In the genomic region with DNA sequence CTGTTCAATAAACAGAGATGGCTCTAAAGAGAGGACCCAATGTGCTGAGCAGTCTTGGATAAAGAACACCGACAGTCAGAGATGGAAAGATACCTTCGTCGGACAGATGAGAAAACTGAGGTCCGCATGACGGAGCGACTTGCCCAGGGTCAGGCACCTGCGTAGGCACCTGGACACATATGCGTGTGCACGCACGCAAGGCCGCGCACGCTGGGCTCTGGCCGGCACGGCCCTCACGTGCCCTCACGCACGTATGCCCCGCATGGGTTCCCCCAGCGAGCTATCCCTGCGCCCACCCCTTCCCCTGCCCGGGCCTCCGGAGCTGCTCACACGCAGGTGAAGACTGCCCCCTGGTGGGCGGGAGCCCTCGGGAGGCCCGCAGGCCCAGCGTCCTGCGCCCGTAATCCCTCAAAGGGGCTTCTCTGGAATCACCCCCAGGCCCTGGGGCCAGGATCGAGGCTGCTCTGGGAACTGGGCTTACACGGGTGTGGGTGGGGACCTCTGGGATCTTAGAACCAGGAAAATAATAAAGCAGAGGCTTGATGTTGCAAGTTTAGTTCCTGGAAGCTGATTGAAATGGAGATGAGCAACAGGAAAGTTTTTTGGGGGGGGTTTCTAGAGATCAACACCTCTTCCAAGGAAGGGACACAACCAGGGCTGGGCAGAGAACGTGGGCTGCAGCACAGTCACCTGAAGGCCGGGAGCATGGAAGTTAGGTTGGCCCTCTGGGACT, we compare ENCODE assay signal across 8 cellular contexts.
DNase-seq lines count a peak whose midpoint lies in the region; ATAC-seq and TF ChIP-seq lines count a peak whose summit lies in the region.

No MANE protein-coding gene starts in this region.

- H3K79me2 ChIP-seq in ACC112 (ENCODE audit: control insufficient read depth, insufficient read depth, low read length, unreplicated experiment) = no peaks in the 10 kb centered on the region

- DNase-seq in GM19240 (ENCODE audit: insufficient read length, low spot score) (peak; percentile 66), OCI-M1 (lab: John Stamatoyannopoulos, UW) (peak; percentile 54), fibroblast of pulmonary artery (ENCODE audit: low read depth) (peak; percentile 60)
- DNase-seq in activated T-helper 2 cell treated with anti-CD3 and anti-CD28 coated beads, Interferon-gamma antibody, Interleukin-2, Interleukin-4, amounts not matched to agents 10 μg/mL and 5 μg/mL and 100 μg/mL, durations not matched to agents 14 hours and 24 hours and 36 hours (ENCODE audit: low spot score) = peak; percentile 44

- peak overlapping the region in 1 of 2 donors; percentile 14 for H3K9ac ChIP-seq in stomach smooth muscle (ENCODE audit: low read length in 2 of 2)

- no peak overlapping the region for H3K27ac ChIP-seq in ACC112 (ENCODE audit: low read depth, low read length)
- no peak overlapping the region for H3K27ac ChIP-seq in neutrophil
- H3K27ac ChIP-seq in stomach smooth muscle (ENCODE audit: low read length) = no peak overlapping the region

- H3K4me1 Mint-ChIP-seq in activated T-helper 2 cell treated with anti-CD3 and anti-CD28 coated beads, Interferon-gamma antibody, Interleukin-2, Interleukin-4, amounts not matched to agents 10 μg/mL and 5 μg/mL and 100 μg/mL, durations not matched to agents 14 hours and 24 hours and 36 hours (ENCODE audit: low read depth) = peaks cover 20% of the 10 kb centered on the region

- H3K36me3 ChIP-seq in ACC112 (ENCODE audit: insufficient read depth, low read length) (no peaks in the 10 kb centered on the region), neutrophil (no peaks in the 10 kb centered on the region), stomach smooth muscle (ENCODE audit: control insufficient read depth in 2 of 2, insufficient read depth in 2 of 2, low read length in 2 of 2) (peaks cover 0 to 3% of the 10 kb centered on the region in 2 donors)

- H3K27me3 ChIP-seq in ACC112 (ENCODE audit: insufficient read depth, low read length) (no peaks in the 10 kb centered on the region), neutrophil (peaks cover 56% of the 10 kb centered on the region), stomach smooth muscle (ENCODE audit: control insufficient read depth in 1 of 2, insufficient read depth in 2 of 2, low read length in 2 of 2) (no peaks in the 10 kb centered on the region)

- peaks cover 1% of the 10 kb centered on the region for H3K9me3 Mint-ChIP-seq in activated T-helper 2 cell treated with anti-CD3 and anti-CD28 coated beads, Interferon-gamma antibody, Interleukin-2, Interleukin-4, amounts not matched to agents 10 μg/mL and 5 μg/mL and 100 μg/mL, durations not matched to agents 14 hours and 24 hours and 36 hours

- H3K4me1 ChIP-seq in ACC112 (ENCODE audit: control insufficient read depth, insufficient read depth, low read length, unreplicated experiment) = no peaks in the 10 kb centered on the region
- H3K4me1 ChIP-seq in neutrophil (ENCODE audit: control insufficient read depth in 1 of 2, insufficient read depth in 1 of 2, low read depth in 1 of 2, low read length in 1 of 2) = no peaks in the 10 kb centered on the region
- peaks cover 37% of the 10 kb centered on the region for H3K4me1 ChIP-seq in stomach smooth muscle (ENCODE audit: control insufficient read depth, insufficient read depth, low read length)

- peak overlapping the region; percentile 15 for H2AFZ ChIP-seq in ACC112 (ENCODE audit: low read length, unreplicated experiment)

- intact Hi-C loops in activated T-helper 2 cell treated with anti-CD3 and anti-CD28 coated beads, Interferon-gamma antibody, Interleukin-2, Interleukin-4, amounts not matched to agents 10 μg/mL and 5 μg/mL and 100 μg/mL, durations not matched to agents 14 hours and 24 hours and 36 hours (cut with micrococcal nuclease) = loop anchor here (5.0 kb wide), 1 partner anchor 104 kb away; no protein-coding TSS in a partner anchor

- ATAC-seq in GM18520 (IDR thresholded peaks at IDR 0.05; ENCODE audit: unreplicated experiment) = no peak

- no peaks in the 10 kb centered on the region for H3K27me3 Mint-ChIP-seq in activated T-helper 2 cell treated with anti-CD3 and anti-CD28 coated beads, Interferon-gamma antibody, Interleukin-2, Interleukin-4, amounts not matched to agents 10 μg/mL and 5 μg/mL and 100 μg/mL, durations not matched to agents 14 hours and 24 hours and 36 hours (ENCODE audit: low read depth)

- H3K4me3 ChIP-seq in ACC112 (ENCODE audit: low read depth, low read length) (peak overlapping the region; percentile 25; the same call in 1 of the 2 replicates), fibroblast of pulmonary artery (replicated peaks; ENCODE audit: low read depth, low read length) (no peak overlapping the region), neutrophil (ENCODE audit: low read depth in 1 of 2, low read length in 1 of 2) (no peak overlapping the region), stomach smooth muscle (ENCODE audit: low read length in 2 of 2) (peak overlapping the region; percentile 53 to 67)

- peak overlapping the region; percentile 33 for H3K4me3 Mint-ChIP-seq in activated T-helper 2 cell treated with anti-CD3 and anti-CD28 coated beads, Interferon-gamma antibody, Interleukin-2, Interleukin-4, amounts not matched to agents 10 μg/mL and 5 μg/mL and 100 μg/mL, durations not matched to agents 14 hours and 24 hours and 36 hours (ENCODE audit: low read depth)

- H3K9me3 ChIP-seq in neutrophil (no peaks in the 10 kb centered on the region), stomach smooth muscle (ENCODE audit: control insufficient read depth in 2 of 2, low read length in 2 of 2) (no peaks in the 10 kb centered on the region)

- TF ChIP-seq CTCF in fibroblast of pulmonary artery (IDR thresholded peaks at IDR 0.05; ENCODE audit: low read length, missing control alignments) (peak; percentile 78), neutrophil (IDR thresholded peaks at IDR 0.05) (peak; percentile 24)

- H3K27ac Mint-ChIP-seq in activated T-helper 2 cell treated with anti-CD3 and anti-CD28 coated beads, Interferon-gamma antibody, Interleukin-2, Interleukin-4, amounts not matched to agents 10 μg/mL and 5 μg/mL and 100 μg/mL, durations not matched to agents 14 hours and 24 hours and 36 hours = no peak overlapping the region

- H3K36me3 Mint-ChIP-seq in activated T-helper 2 cell treated with anti-CD3 and anti-CD28 coated beads, Interferon-gamma antibody, Interleukin-2, Interleukin-4, amounts not matched to agents 10 μg/mL and 5 μg/mL and 100 μg/mL, durations not matched to agents 14 hours and 24 hours and 36 hours (ENCODE audit: low read depth) = no peaks in the 10 kb centered on the region

Comparison
In these comparisons a context has a peak if more than half of its experiments do, and no peak if none do; other contexts are left out.
1. H3K4me3 ChIP-seq: peak in ACC112 (single experiment) and stomach smooth muscle (2 of 2); none in fibroblast of pulmonary artery (single experiment) and neutrophil (0 of 2).
2. Peak in every context shown above with its lines, with median percentiles within 50 percentile points of each other: DNase-seq.